In the genomic region with DNA sequence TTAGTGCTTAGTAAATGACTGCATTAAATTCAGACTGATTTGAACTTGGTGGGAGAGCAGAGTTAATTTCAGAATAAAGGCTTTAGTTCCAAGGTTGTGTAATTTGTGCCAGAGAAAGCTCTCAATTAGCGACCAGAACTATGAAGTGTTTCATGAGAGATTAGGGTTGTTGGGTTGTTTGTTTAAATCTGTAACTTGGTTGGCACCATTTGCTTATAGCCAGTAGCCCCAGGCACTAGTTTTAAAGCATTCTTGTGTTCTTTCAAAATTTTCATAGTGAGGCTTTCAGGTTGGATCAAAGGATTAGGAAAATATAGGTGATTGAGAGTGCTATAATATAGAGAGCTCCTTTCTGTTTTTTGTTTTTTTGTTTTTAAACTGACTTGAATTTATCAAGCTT, we compare ENCODE assay signal across 16 cellular contexts.
"Had no signal": no experiment of that assay in that cellular context is flagged by ENCODE, and none has a peak within 500 bp of the region (broad histone marks: within the 10 kb centered on the region; RNA-seq: fewer than 3 reads in every experiment).

No MANE protein-coding gene starts in this region.

- H3K4me3 Mint-ChIP-seq: activated naive CD8-positive, alpha-beta T cell treated with anti-CD3 and anti-CD28 coated beads for 36 hours; activated T-cell treated with anti-CD3 and anti-CD28 coated beads, Interleukin-2, amount 50 U/mL, for 24 hours; T-helper 1 cell treated with Interleukin-12 subunit alpha and Interleukin-12 subunit beta and Interleukin-4 antibody, amounts not matched to agents 30 μg/mL and 1 μg/mL, for 36 hours had no signal

- FAIRE-seq: bronchial epithelial cell, urothelium cell line had no signal

- H3K27ac Mint-ChIP-seq: activated naive CD8-positive, alpha-beta T cell treated with anti-CD3 and anti-CD28 coated beads for 36 hours; activated T-cell treated with anti-CD3 and anti-CD28 coated beads, Interleukin-2, amount 50 U/mL, for 24 hours; T-helper 1 cell treated with Interleukin-12 subunit alpha and Interleukin-12 subunit beta and Interleukin-4 antibody, amounts not matched to agents 30 μg/mL and 1 μg/mL, for 36 hours had no signal

- H3K27me3 Mint-ChIP-seq: activated naive CD8-positive, alpha-beta T cell treated with anti-CD3 and anti-CD28 coated beads for 36 hours; activated T-cell treated with anti-CD3 and anti-CD28 coated beads, Interleukin-2, amount 50 U/mL, for 24 hours had no signal

- H3K9me3 Mint-ChIP-seq: activated naive CD8-positive, alpha-beta T cell treated with anti-CD3 and anti-CD28 coated beads for 36 hours; activated T-cell treated with anti-CD3 and anti-CD28 coated beads, Interleukin-2, amount 50 U/mL, for 24 hours; T-helper 1 cell treated with Interleukin-12 subunit alpha and Interleukin-12 subunit beta and Interleukin-4 antibody, amounts not matched to agents 30 μg/mL and 1 μg/mL, for 36 hours had no signal

- DNase-seq: activated CD4-positive, alpha-beta T cell treated with anti-CD3 and anti-CD28 coated beads, Interleukin-2, amount 50 U/mL, for 48 hours; activated gamma-delta T cell; activated naive CD8-positive, alpha-beta T cell treated with anti-CD3 and anti-CD28 coated beads for 36 hours; activated T-cell treated with anti-CD3 and anti-CD28 coated beads, Interleukin-2, amount 50 U/mL, for 24 hours; aorta; colonic mucosa; kidney glomerular epithelial cell; right lobe of liver; SK-N-SH; stimulated activated CD4-positive, alpha-beta T cell treated with anti-CD3 and anti-CD28 coated beads, Interleukin-4, amount 100 ng/mL, for 4 hours; stimulated activated CD8-positive, alpha-beta memory T cell treated with anti-CD3 and anti-CD28 coated beads, Interleukin-4, amount 100 ng/mL, for 48 hours; stomach; WERI-Rb-1 had no signal
